ENCODE assay signal across 8 cellular contexts in genomic region chr1:109041614-109042473, GRCh38. TPM values are rescaled to one million over a fixed set of nuclear protein-coding genes. Genes with fewer than 3 reads are reported as not detected.
DNase-seq lines count a peak whose midpoint lies in the region; ATAC-seq and TF ChIP-seq lines count a peak whose summit lies in the region.

TSS of gene WDR47 (minus strand) at chr1:109042102. CDS start at chr1:109023512, 18,590 bp downstream.

- H3K4me3 ChIP-seq in choroid plexus epithelial cell (ENCODE audit: low read depth, low read length), result peak within 1 kb of the TSS; percentile 87

- no peaks in the 10 kb centered on the region for H3K27me3 Mint-ChIP-seq in activated CD4-positive, alpha-beta T cell treated with anti-CD3 and anti-CD28 coated beads for 36 hours

- peak within 1 kb of the TSS; percentile 65 for H3K27ac Mint-ChIP-seq in activated CD4-positive, alpha-beta T cell treated with anti-CD3 and anti-CD28 coated beads for 36 hours

- peak; percentile 93 for ATAC-seq in HG03439 (IDR thresholded peaks at IDR 0.05; ENCODE audit: unreplicated experiment)
- ATAC-seq in activated CD4-positive, alpha-beta T cell treated with anti-CD3 and anti-CD28 coated beads for 36 hours, result peak; percentile 99

- peak within 1 kb of the TSS; percentile 82 for H3K4me3 Mint-ChIP-seq in activated CD4-positive, alpha-beta T cell treated with anti-CD3 and anti-CD28 coated beads for 36 hours

- H3K4me1 Mint-ChIP-seq in activated CD4-positive, alpha-beta T cell treated with anti-CD3 and anti-CD28 coated beads for 36 hours, result peaks cover 16% of the 10 kb centered on the region

- POLR2A ChIA-PET in activated CD4-positive, alpha-beta T cell treated with anti-CD3 and anti-CD28 coated beads for 36 hours (lab: Charles Lee), result interaction anchor here (0.7 to 1.1 kb wide), 5 partner anchors 19 to 350 kb away, joined by 3 to 10 read pairs (median 3); partner anchors contain the start of genes PRPF38B and TAF13

- no peak for TF ChIP-seq CTCF in choroid plexus epithelial cell (conservative IDR thresholded peaks at IDR 0.05; ENCODE audit: low read depth, low read length)

- H3K9me3 Mint-ChIP-seq in activated CD4-positive, alpha-beta T cell treated with anti-CD3 and anti-CD28 coated beads for 36 hours (ENCODE audit: low read depth), result no peaks in the 10 kb centered on the region

- intact Hi-C loops in activated CD4-positive, alpha-beta T cell treated with anti-CD3 and anti-CD28 coated beads for 36 hours (cut with DNase I, micrococcal nuclease), result loop anchor here (1.0 to 5.0 kb wide), 14 partner anchors 34 to 506 kb away; partner anchors contain the start of genes CLCC1 (in 2 of the 2), SARS1 (in 2 of the 2), TMEM167B (in 2 of the 2) and ATXN7L2 (in 1 of the 2)

- H3K36me3 Mint-ChIP-seq in activated CD4-positive, alpha-beta T cell treated with anti-CD3 and anti-CD28 coated beads for 36 hours (ENCODE audit: low read depth), result no peaks in the 10 kb centered on the region

- DNase-seq in Ammon's horn (ENCODE audit: low spot score), result peak; percentile 98
- peak; percentile 98 for DNase-seq in GM19238 (ENCODE audit: insufficient read length, low spot score)
- peak; percentile 96 for DNase-seq in NCI-H510A (lab: John Stamatoyannopoulos, UW)
- peak; percentile 98 for DNase-seq in activated CD4-positive, alpha-beta T cell treated with anti-CD3 and anti-CD28 coated beads for 36 hours
- peak; percentile 98 for DNase-seq in choroid plexus epithelial cell (ENCODE audit: low read depth)
- peak; percentile 85 for DNase-seq in kidney glomerular epithelial cell (lab: John Stamatoyannopoulos, UW)
- DNase-seq in stimulated activated CD4-positive, alpha-beta T cell treated with anti-CD3 and anti-CD28 coated beads, Interleukin-15, amount 100 ng/mL, for 48 hours (ENCODE audit: low read depth in 2 of 2), result peak; percentile 92 to 96

- CTCF ChIA-PET in activated CD4-positive, alpha-beta T cell treated with anti-CD3 and anti-CD28 coated beads for 36 hours (lab: Charles Lee), result interaction anchor here (0.6 to 1.6 kb wide), 6 partner anchors 14 to 58 kb away, joined by 3 to 10 read pairs (median 4); partner anchors contain the start of genes TAF13 and TMEM167B

RNA-seq across cellular contexts. Expression of gene WDR47, which starts in this region (rescaled TPM):
- 1 to 10 TPM; 6.9 to 7.6 TPM for total RNA-seq in activated CD4-positive, alpha-beta T cell treated with anti-CD3 and anti-CD28 coated beads for 36 hours

Comparison
In these comparisons a context has a peak if more than half of its experiments do, and no peak if none do; other contexts are left out.
1. Peak in every context shown above with its lines: DNase-seq, ATAC-seq and H3K4me3 ChIP-seq.